8 cellular contexts compared by ENCODE assay signal in the genomic region with DNA sequence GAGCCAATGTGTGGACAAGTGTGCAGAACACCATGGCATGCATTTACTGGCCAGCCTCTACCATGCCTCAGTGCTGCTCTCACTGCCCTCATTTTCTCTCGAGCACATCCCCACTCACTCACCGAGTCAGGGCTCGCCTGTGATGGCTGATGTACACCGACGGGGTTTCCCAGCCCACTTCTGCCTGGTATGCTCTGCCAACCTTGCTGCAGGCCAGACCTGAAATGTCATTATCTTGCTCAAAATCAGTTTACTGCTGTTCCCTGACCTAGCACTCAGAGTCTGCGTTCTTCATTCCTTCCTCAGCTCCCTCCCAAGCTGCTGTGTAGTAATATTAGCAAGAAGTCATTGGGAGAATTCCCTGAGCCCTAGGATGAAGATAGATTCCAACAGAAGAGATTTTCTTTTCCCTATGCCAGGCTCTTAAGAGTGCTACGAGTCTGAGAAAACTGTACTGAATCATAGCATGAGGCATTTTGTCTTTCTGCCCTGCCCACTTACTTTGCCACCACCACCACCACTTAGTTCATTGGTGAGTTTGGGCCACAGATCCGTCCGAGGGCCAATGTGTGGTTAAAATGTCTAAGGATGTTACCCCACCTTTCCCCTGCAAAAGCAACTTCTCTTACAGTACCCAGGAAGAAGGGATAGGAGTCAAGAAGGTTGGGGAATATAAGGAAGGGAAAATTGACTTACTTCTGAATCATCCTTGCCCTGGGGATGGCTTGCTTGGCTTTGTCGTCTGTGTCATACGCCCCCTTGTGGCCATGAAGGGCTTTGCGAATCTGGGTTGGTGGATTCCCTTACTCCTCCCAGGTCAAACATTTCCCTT. TPM values are rescaled to one million over a fixed set of nuclear protein-coding genes. Genes with fewer than 3 reads are reported as not detected.
DNase-seq lines count a peak whose midpoint lies in the region; ATAC-seq and TF ChIP-seq lines count a peak whose summit lies in the region.

No MANE protein-coding gene starts in this region.

- H3K4me3 ChIP-seq in mesendoderm (ENCODE audit: low read length), result no peak overlapping the region

- H3K23ac ChIP-seq in mesendoderm (ENCODE audit: low read length), result no peak overlapping the region

- no peak overlapping the region for H4K8ac ChIP-seq in mesendoderm (ENCODE audit: low read depth, low read length)

- TF ChIP-seq CTCF in GM12873 (IDR thresholded peaks at IDR 0.05; ENCODE audit: insufficient read depth, low read depth, low read length, missing control alignments), result peak; percentile 96

- peak; percentile 72 for ATAC-seq in HG03342 (IDR thresholded peaks at IDR 0.05; ENCODE audit: unreplicated experiment)

- H4K5ac ChIP-seq in mesendoderm (ENCODE audit: low read length), result no peak overlapping the region

- H2AK5ac ChIP-seq in mesendoderm (ENCODE audit: low read length), result no peak overlapping the region

- H3K56ac ChIP-seq in mesendoderm (ENCODE audit: low read length), result no peak overlapping the region

- H3K27me3 ChIP-seq in mesendoderm (ENCODE audit: insufficient read depth, low read length, poor library complexity), result no peaks in the 10 kb centered on the region

- no CpG with 5 or more reads among the region's 12 CpGs for WGBS in mesendoderm (ENCODE audit: extremely low coverage, insufficient coverage, low lambda C conversion rate)

- H3K27ac ChIP-seq in mesendoderm (ENCODE audit: low read depth, low read length), result no peak overlapping the region

- no peaks in the 10 kb centered on the region for H3K4me1 ChIP-seq in mesendoderm (ENCODE audit: control insufficient read depth, low read depth, low read length)

- no peak overlapping the region for H3K18ac ChIP-seq in mesendoderm (ENCODE audit: low read length)

- no peak overlapping the region for H3K4me2 ChIP-seq in mesendoderm (ENCODE audit: low read length)

- H3K9ac ChIP-seq in mesendoderm (ENCODE audit: low read length), result no peak overlapping the region

- H2BK5ac ChIP-seq in mesendoderm (ENCODE audit: low read length), result no peak overlapping the region

- DNase-seq in NCI-H748 (lab: John Stamatoyannopoulos, UW; ENCODE audit: unreplicated experiment) (peak; percentile 47), mesendoderm (peak; percentile 82), OCI-M2 (lab: John Stamatoyannopoulos, UW; ENCODE audit: unreplicated experiment) (no peak)
- DNase-seq in activated CD4-positive, alpha-beta T cell treated with anti-CD3 and anti-CD28 coated beads, Interleukin-2, amount 50 U/mL, for 4 hours, result peak; percentile 35 to 40
- peak; percentile 19 for DNase-seq in effector CD8-positive, alpha-beta T cell (lab: John Stamatoyannopoulos, UW)
- peak; percentile 12 to 38 for DNase-seq in stimulated activated CD8-positive, alpha-beta memory T cell treated with anti-CD3 and anti-CD28 coated beads, Interleukin-2, amount 100 ng/mL, for 1 hour (ENCODE audit: low read depth in 2 of 2)

- H3K36me3 ChIP-seq in mesendoderm (ENCODE audit: control insufficient read depth, insufficient read depth, low read length), result no peaks in the 10 kb centered on the region

- H2BK120ac ChIP-seq in mesendoderm (ENCODE audit: low read depth, low read length), result no peak overlapping the region

- H3K4ac ChIP-seq in mesendoderm (ENCODE audit: low read depth, low read length), result no peak overlapping the region

- H3K79me1 ChIP-seq in mesendoderm (ENCODE audit: low read length), result no peaks in the 10 kb centered on the region

- H3K79me2 ChIP-seq in mesendoderm (ENCODE audit: control insufficient read depth, insufficient read depth, low read length), result no peaks in the 10 kb centered on the region

- H2BK15ac ChIP-seq in mesendoderm (replicated peaks; ENCODE audit: low read depth), result no peak overlapping the region

RNA-seq across cellular contexts. Expression of a gene that starts 51.0 kb away (rescaled TPM):
- polyA plus RNA-seq in mesendoderm (2013, experiment 1 of 2), result 7.5 TPM
- 7.8 TPM for polyA plus RNA-seq in mesendoderm (2013, experiment 2 of 2)
